12 cellular contexts compared by ENCODE assay signal in genomic region chr16:88692861-88693260, GRCh38. TPM values are rescaled to one million over a fixed set of nuclear protein-coding genes. Genes with fewer than 3 reads are reported as not detected.
"Had no signal": no experiment of that assay in that cellular context is flagged by ENCODE, and none has a peak within 500 bp of the region (broad histone marks: within the 10 kb centered on the region; RNA-seq: fewer than 3 reads in every experiment).

No MANE protein-coding gene starts in this region.

- H3K27ac Mint-ChIP-seq: brain, WTC11 had no signal

- H3K9me3 ChIP-seq: SJSA1, tibial artery, vagina had no signal

- ATAC-seq: right cardiac atrium, WTC11 had no signal

- H3K4me3 ChIP-seq: SJSA1, tibial artery, vagina had no signal

- H3K27ac ChIP-seq: SJSA1, tibial artery, vagina had no signal

- H3K36me3 Mint-ChIP-seq: brain had no signal

- H3K27me3 Mint-ChIP-seq: central memory CD8-positive, alpha-beta T cell had no signal

- DNase-seq: activated CD4-positive, alpha-beta T cell treated with anti-CD3 and anti-CD28 coated beads, Interleukin-2, amount 50 U/mL, for 4 hours; amniotic stem cell; dermis blood vessel endothelial cell; hippocampal formation; small intestine; tibial artery had no signal

- H3K4me1 ChIP-seq: SJSA1, tibial artery, vagina had no signal

- H3K4me3 Mint-ChIP-seq: brain, WTC11 had no signal

- H3K27me3 ChIP-seq: vagina had no signal

- H3K9me3 Mint-ChIP-seq: brain; central memory CD8-positive, alpha-beta T cell; WTC11 had no signal

RNA-seq across cellular contexts. Expression of gene SNAI3, which starts 6.6 kb away (rescaled TPM):
- total RNA-seq: dermis blood vessel endothelial cell, vagina had no signal

RNA-seq across cellular contexts. Expression of gene CYBA, which starts 42.0 kb away (rescaled TPM):
- total RNA-seq: SJSA1 had no signal
